28 cellular contexts compared by ENCODE assay signal in the genomic region with DNA sequence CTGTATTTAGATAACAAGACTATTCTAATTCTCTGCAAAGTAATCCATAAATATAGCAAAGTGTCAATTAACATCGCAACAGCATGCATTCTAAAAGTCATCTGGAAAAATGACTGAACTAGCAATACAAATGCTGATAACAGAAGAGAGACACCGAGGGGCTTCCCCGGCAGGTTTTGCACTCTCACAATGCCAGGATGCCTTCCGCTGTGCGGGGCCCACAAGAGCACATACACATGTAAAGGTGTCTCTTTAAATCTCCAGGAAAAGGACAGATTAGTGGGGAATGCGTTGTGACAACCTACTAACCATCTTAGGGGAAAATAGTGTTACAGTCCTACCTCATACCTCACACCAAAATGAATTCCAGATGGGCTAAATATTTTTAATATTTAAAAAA.
"Had no signal": no experiment of that assay in that cellular context is flagged by ENCODE, and none has a peak within 500 bp of the region (broad histone marks: within the 10 kb centered on the region; RNA-seq: fewer than 3 reads in every experiment).

No MANE protein-coding gene starts in this region.

- H3K4me1 Mint-ChIP-seq: activated naive CD4-positive, alpha-beta T cell treated with anti-CD3 and anti-CD28 coated beads, Interleukin-2, amount 10 ng/mL, durations not matched to agents 7 days and 5 days; activated naive CD8-positive, alpha-beta T cell treated with anti-CD3 and anti-CD28 coated beads, Interleukin-2, amount 10 ng/mL, durations not matched to agents 7 days and 5 days; activated T-helper 17 cell treated with anti-CD3 and anti-CD28 coated beads, Interleukin-2, amount 50 U/mL, for 72 hours had no signal

- H3K4me1 ChIP-seq: adrenal gland had no signal

- H3K27ac ChIP-seq: adrenal gland, SJCRH30, VCaP had no signal

- DNase-seq: activated CD4-positive, alpha-beta T cell treated with anti-CD3 and anti-CD28 coated beads for 4 hours; activated CD4-positive, alpha-beta T cell treated with anti-CD3 and anti-CD28 coated beads, Interleukin-2, amount 50 U/mL, for 4 hours; activated gamma-delta T cell treated with Interleukin-2 at 50 U/mL for 16 hours; activated naive CD4-positive, alpha-beta T cell treated with anti-CD3 and anti-CD28 coated beads, Interleukin-2, amount 10 ng/mL, durations not matched to agents 7 days and 5 days; activated naive CD8-positive, alpha-beta T cell treated with anti-CD3 and anti-CD28 coated beads, Interleukin-2, amount 10 ng/mL, durations not matched to agents 7 days and 5 days; activated T-cell treated with anti-CD3 and anti-CD28 coated beads for 4 hours; activated T-cell treated with anti-CD3 and anti-CD28 coated beads, Interleukin-2, amount 50 U/mL, for 48 hours; adrenal gland; anterior cingulate cortex; central memory CD4-positive, alpha-beta T cell; MG63; MV-4-11; NCI-H1092 treated with DMSO at 0.1 percent for 48 hours; NCI-H1436; NCI-H187; NCI-H2081; NCI-H510A treated with DMSO at 0.1 percent for 48 hours; NCI-H69; NK-92 treated with Interleukin-12 subunit alpha and Interleukin-12 subunit beta, amount 100 ng/mL, for 24 hours; OCI-M1; RPMI8226; SJCRH30; SK-N-SH; T-helper 1 cell had no signal

- H3K9me3 ChIP-seq: MG63, SJCRH30, SK-N-SH had no signal

- H3K4me3 Mint-ChIP-seq: activated naive CD4-positive, alpha-beta T cell treated with anti-CD3 and anti-CD28 coated beads, Interleukin-2, amount 10 ng/mL, durations not matched to agents 7 days and 5 days; activated naive CD8-positive, alpha-beta T cell treated with anti-CD3 and anti-CD28 coated beads, Interleukin-2, amount 10 ng/mL, durations not matched to agents 7 days and 5 days; activated T-helper 17 cell treated with anti-CD3 and anti-CD28 coated beads, Interleukin-2, amount 50 U/mL, for 72 hours had no signal

- H3K9me3 Mint-ChIP-seq: activated naive CD4-positive, alpha-beta T cell treated with anti-CD3 and anti-CD28 coated beads, Interleukin-2, amount 10 ng/mL, durations not matched to agents 7 days and 5 days; activated naive CD8-positive, alpha-beta T cell treated with anti-CD3 and anti-CD28 coated beads, Interleukin-2, amount 10 ng/mL, durations not matched to agents 7 days and 5 days; activated T-helper 17 cell treated with anti-CD3 and anti-CD28 coated beads, Interleukin-2, amount 50 U/mL, for 72 hours had no signal

- H3K4me3 ChIP-seq: adrenal gland, MG63, SJCRH30 had no signal

- H3K27ac Mint-ChIP-seq: activated naive CD4-positive, alpha-beta T cell treated with anti-CD3 and anti-CD28 coated beads, Interleukin-2, amount 10 ng/mL, durations not matched to agents 7 days and 5 days; activated naive CD8-positive, alpha-beta T cell treated with anti-CD3 and anti-CD28 coated beads, Interleukin-2, amount 10 ng/mL, durations not matched to agents 7 days and 5 days; activated T-helper 17 cell treated with anti-CD3 and anti-CD28 coated beads, Interleukin-2, amount 50 U/mL, for 72 hours had no signal

- H3K4me2 ChIP-seq: SK-N-SH had no signal

- H3K36me3 Mint-ChIP-seq: activated naive CD4-positive, alpha-beta T cell treated with anti-CD3 and anti-CD28 coated beads, Interleukin-2, amount 10 ng/mL, durations not matched to agents 7 days and 5 days; activated naive CD8-positive, alpha-beta T cell treated with anti-CD3 and anti-CD28 coated beads, Interleukin-2, amount 10 ng/mL, durations not matched to agents 7 days and 5 days had no signal

- ATAC-seq: activated T-helper 17 cell treated with anti-CD3 and anti-CD28 coated beads, Interleukin-2, amount 50 U/mL, for 72 hours; Panc1; Right ventricle myocardium inferior had no signal

- H3K27me3 ChIP-seq: MG63, SJCRH30 had no signal

- H3K9ac ChIP-seq: SK-N-SH had no signal

- H3K27me3 Mint-ChIP-seq: activated naive CD4-positive, alpha-beta T cell treated with anti-CD3 and anti-CD28 coated beads, Interleukin-2, amount 10 ng/mL, durations not matched to agents 7 days and 5 days; activated T-helper 17 cell treated with anti-CD3 and anti-CD28 coated beads, Interleukin-2, amount 50 U/mL, for 72 hours had no signal

- H3K36me3 ChIP-seq: adrenal gland, MG63, SJCRH30 had no signal
